Comparison of ENCODE assay signal across 1 cellular context in genomic region chr12:76030378-76031080, GRCh38.
TF ChIP-seq lines count a peak whose summit lies in the region.

No MANE protein-coding gene starts in this region.

TF ChIP-seq in HepG2, 621 proteins besides CTCF, POLR2A, EP300 and RAD21 (continued from another document and continues in another):
- TF ChIP-seq, protein P1, sequence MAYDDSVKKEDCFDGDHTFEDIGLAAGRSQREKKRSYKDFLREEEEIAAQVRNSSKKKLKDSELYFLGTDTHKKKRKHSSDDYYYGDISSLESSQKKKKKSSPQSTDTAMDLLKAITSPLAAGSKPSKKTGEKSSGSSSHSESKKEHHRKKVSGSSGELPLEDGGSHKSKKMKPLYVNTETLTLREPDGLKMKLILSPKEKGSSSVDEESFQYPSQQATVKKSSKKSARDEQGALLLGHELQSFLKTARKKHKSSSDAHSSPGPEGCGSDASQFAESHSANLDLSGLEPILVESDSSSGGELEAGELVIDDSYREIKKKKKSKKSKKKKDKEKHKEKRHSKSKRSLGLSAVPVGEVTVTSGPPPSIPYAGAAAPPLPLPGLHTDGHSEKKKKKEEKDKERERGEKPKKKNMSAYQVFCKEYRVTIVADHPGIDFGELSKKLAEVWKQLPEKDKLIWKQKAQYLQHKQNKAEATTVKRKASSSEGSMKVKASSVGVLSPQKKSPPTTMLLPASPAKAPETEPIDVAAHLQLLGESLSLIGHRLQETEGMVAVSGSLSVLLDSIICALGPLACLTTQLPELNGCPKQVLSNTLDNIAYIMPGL (CRISPR knock-in tag; IDR thresholded peaks at IDR 0.05; ENCODE audit: borderline replicate concordance in 1 of 2, low read depth in 1 of 2), result peak in 1 of 2 experiments; percentile 17; a peak in 1 of 4 replicates
- TF ChIP-seq, protein P2, sequence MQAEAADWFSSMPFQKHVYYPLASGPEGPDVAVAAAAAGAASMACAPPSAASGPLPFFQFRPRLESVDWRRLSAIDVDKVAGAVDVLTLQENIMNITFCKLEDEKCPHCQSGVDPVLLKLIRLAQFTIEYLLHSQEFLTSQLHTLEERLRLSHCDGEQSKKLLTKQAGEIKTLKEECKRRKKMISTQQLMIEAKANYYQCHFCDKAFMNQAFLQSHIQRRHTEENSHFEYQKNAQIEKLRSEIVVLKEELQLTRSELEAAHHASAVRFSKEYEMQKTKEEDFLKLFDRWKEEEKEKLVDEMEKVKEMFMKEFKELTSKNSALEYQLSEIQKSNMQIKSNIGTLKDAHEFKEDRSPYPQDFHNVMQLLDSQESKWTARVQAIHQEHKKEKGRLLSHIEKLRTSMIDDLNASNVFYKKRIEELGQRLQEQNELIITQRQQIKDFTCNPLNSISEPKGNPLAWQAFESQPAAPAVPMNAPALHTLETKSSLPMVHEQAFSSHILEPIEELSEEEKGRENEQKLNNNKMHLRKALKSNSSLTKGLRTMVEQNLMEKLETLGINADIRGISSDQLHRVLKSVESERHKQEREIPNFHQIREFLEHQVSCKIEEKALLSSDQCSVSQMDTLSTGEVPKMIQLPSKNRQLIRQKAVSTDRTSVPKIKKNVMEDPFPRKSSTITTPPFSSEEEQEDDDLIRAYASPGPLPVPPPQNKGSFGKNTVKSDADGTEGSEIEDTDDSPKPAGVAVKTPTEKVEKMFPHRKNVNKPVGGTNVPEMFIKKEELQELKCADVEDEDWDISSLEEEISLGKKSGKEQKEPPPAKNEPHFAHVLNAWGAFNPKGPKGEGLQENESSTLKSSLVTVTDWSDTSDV (CRISPR knock-in tag; IDR thresholded peaks at IDR 0.05), result peak; percentile 11; the same call in 1 of the 2 replicates
- TF ChIP-seq NFYB (CRISPR knock-in tag; IDR thresholded peaks at IDR 0.05) (no peak), ZBTB43 (CRISPR knock-in tag; conservative IDR thresholded peaks at IDR 0.05) (no peak), ZNF431 (CRISPR knock-in tag; IDR thresholded peaks at IDR 0.05; ENCODE audit: borderline replicate concordance, low read depth) (no peak), PHF20 (CRISPR knock-in tag; IDR thresholded peaks at IDR 0.05) (no peak), ZNF382 (CRISPR knock-in tag; IDR thresholded peaks at IDR 0.05; ENCODE audit: borderline replicate concordance) (no peak), ZNF121 (CRISPR knock-in tag; IDR thresholded peaks at IDR 0.05) (no peak), FOXO4 (CRISPR knock-in tag; conservative IDR thresholded peaks at IDR 0.05) (peak; percentile 41; the same call in 1 of the 2 replicates), ZNF850 (CRISPR knock-in tag; conservative IDR thresholded peaks at IDR 0.05) (no peak), ZHX2 (IDR thresholded peaks at IDR 0.05; ENCODE audit: low read depth) (no peak), ZHX2 (CRISPR knock-in tag; IDR thresholded peaks at IDR 0.05; ENCODE audit: borderline replicate concordance) (no peak), MBD4 (IDR thresholded peaks at IDR 0.05; ENCODE audit: borderline replicate concordance, low read length) (no peak), RELA (CRISPR knock-in tag; IDR thresholded peaks at IDR 0.05) (no peak), AKNA (CRISPR knock-in tag; IDR thresholded peaks at IDR 0.05; ENCODE audit: borderline replicate concordance) (no peak), ZNF251 (CRISPR knock-in tag; IDR thresholded peaks at IDR 0.05) (no peak), ZSCAN5A (CRISPR knock-in tag; IDR thresholded peaks at IDR 0.05; ENCODE audit: borderline replicate concordance) (no peak), ZBTB7B (CRISPR knock-in tag; IDR thresholded peaks at IDR 0.05) (no peak), SP1 (IDR thresholded peaks at IDR 0.05) (no peak), SP1 (CRISPR knock-in tag; IDR thresholded peaks at IDR 0.05) (no peak), GFI1 (CRISPR knock-in tag; IDR thresholded peaks at IDR 0.05; ENCODE audit: borderline replicate concordance) (no peak), SYNCRIP (IDR thresholded peaks at IDR 0.05; ENCODE audit: insufficient read depth, low read depth, low read length) (no peak), THAP11 (CRISPR knock-in tag; IDR thresholded peaks at IDR 0.05) (no peak), ASH2L (IDR thresholded peaks at IDR 0.05; ENCODE audit: insufficient read length, low read depth, low read length) (no peak), ZNF17 (CRISPR knock-in tag; IDR thresholded peaks at IDR 0.05) (no peak), ZNF343 (CRISPR knock-in tag; IDR thresholded peaks at IDR 0.05) (no peak), POLR2G (IDR thresholded peaks at IDR 0.05; ENCODE audit: low read depth, low read length) (peak; percentile 83)
- TF ChIP-seq, protein P3, sequence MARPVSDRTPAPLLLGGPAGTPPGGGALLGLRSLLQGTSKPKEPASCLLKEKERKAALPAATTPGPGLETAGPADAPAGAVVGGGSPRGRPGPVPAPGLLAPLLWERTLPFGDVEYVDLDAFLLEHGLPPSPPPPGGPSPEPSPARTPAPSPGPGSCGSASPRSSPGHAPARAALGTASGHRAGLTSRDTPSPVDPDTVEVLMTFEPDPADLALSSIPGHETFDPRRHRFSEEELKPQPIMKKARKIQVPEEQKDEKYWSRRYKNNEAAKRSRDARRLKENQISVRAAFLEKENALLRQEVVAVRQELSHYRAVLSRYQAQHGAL (CRISPR knock-in tag; IDR thresholded peaks at IDR 0.05; ENCODE audit: not compliant biosample characterization), result no peak
- TF ChIP-seq, protein P4, sequence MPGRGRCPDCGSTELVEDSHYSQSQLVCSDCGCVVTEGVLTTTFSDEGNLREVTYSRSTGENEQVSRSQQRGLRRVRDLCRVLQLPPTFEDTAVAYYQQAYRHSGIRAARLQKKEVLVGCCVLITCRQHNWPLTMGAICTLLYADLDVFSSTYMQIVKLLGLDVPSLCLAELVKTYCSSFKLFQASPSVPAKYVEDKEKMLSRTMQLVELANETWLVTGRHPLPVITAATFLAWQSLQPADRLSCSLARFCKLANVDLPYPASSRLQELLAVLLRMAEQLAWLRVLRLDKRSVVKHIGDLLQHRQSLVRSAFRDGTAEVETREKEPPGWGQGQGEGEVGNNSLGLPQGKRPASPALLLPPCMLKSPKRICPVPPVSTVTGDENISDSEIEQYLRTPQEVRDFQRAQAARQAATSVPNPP (CRISPR knock-in tag; IDR thresholded peaks at IDR 0.05), result no peak
- TF ChIP-seq, protein P5, sequence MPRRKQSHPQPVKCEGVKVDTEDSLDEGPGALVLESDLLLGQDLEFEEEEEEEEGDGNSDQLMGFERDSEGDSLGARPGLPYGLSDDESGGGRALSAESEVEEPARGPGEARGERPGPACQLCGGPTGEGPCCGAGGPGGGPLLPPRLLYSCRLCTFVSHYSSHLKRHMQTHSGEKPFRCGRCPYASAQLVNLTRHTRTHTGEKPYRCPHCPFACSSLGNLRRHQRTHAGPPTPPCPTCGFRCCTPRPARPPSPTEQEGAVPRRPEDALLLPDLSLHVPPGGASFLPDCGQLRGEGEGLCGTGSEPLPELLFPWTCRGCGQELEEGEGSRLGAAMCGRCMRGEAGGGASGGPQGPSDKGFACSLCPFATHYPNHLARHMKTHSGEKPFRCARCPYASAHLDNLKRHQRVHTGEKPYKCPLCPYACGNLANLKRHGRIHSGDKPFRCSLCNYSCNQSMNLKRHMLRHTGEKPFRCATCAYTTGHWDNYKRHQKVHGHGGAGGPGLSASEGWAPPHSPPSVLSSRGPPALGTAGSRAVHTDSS (CRISPR knock-in tag; conservative IDR thresholded peaks at IDR 0.05), result no peak
